28 cellular contexts compared by ENCODE assay signal in the genomic region with DNA sequence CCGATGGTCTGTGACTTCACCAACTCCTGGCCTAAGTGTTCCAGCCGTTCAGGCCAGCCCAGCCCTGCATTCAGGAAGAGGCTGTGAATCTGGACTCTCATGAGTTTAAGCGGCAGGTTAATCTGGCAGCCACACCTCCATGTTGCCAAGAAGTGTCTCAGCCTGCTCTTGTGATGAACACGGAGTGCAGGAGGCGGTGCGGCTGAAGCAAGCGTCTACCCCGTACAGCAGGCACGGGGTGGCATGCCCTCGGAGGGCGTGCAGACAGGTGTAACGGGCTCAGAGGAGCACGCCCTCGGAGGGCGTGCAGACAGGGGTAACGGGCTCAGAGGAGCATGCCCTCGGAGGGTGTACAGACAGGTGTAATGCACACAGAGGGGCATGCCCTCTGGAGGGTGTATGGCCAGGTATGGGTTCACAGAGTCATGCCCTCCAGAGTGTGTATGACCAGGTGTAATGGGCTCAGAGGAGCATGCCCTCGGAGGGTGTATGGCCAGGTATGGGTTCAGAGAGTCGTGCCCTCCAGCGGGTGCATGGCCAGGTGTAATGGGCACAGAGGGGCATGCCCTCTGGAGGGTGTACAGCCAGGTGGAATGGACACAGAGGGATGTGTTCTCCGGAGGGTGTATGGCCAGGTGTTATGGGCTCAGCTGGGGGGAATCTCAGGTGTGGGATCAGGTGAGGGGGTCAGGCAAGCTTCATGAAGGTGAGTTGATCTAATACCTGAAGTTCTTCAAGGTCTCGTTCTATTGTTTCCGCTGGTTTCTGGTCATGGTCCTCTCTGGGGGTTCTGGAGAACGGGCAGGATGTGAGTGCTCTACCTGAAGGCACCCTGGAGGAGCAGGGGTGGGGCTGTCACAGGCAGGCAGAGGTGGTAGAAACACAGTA. TPM values are rescaled to one million over a fixed set of nuclear protein-coding genes. Genes with fewer than 3 reads are reported as not detected.
DNase-seq lines count a peak whose midpoint lies in the region; ATAC-seq and TF ChIP-seq lines count a peak whose summit lies in the region.
"Had no signal": no experiment of that assay in that cellular context is flagged by ENCODE, and none has a peak within 500 bp of the region (broad histone marks: within the 10 kb centered on the region; RNA-seq: fewer than 3 reads in every experiment).

No MANE protein-coding gene starts in this region.

- POLR2A ChIA-PET in activated CD4-positive, alpha-beta memory T cell treated with anti-CD3 and anti-CD28 coated beads for 36 hours (lab: Charles Lee): no interaction called here

- CTCF ChIA-PET in activated CD4-positive, alpha-beta memory T cell treated with anti-CD3 and anti-CD28 coated beads for 36 hours (lab: Charles Lee): no interaction called here

- no peaks in the 10 kb centered on the region for H3K36me3 Mint-ChIP-seq in activated CD4-positive, alpha-beta memory T cell treated with anti-CD3 and anti-CD28 coated beads for 36 hours
- H3K36me3 Mint-ChIP-seq in osteocyte (ENCODE audit: unreplicated experiment): peaks cover 3% of the 10 kb centered on the region
- H3K36me3 Mint-ChIP-seq: brain had no signal

- TF ChIP-seq CTCF in heart left ventricle (IDR thresholded peaks at IDR 0.05) (no peak), osteocyte (IDR thresholded peaks at IDR 0.05) (no peak)

- H3K9me3 ChIP-seq in heart left ventricle: peaks cover 0 to 10% (median 2%) of the 10 kb centered on the region in 12 donors
- H3K9me3 ChIP-seq: transverse colon had no signal

- H3K36me3 ChIP-seq in H7 (replicated peaks; ENCODE audit: control insufficient read depth, insufficient read depth, low read length): no peaks in the 10 kb centered on the region
- no peaks in the 10 kb centered on the region for H3K36me3 ChIP-seq in heart left ventricle
- H3K36me3 ChIP-seq: transverse colon had no signal

- H3K4me1 ChIP-seq in heart left ventricle: peaks cover 0 to 8% (median 0%) of the 10 kb centered on the region in 12 donors

- H3K4me3 ChIP-seq in H7 (ENCODE audit: insufficient read depth, low read depth, low read length) (no peak overlapping the region), heart left ventricle (no peak overlapping the region)
- H3K4me3 ChIP-seq: skin epidermis, transverse colon had no signal

- no peak overlapping the region for H3K27ac Mint-ChIP-seq in activated CD4-positive, alpha-beta memory T cell treated with anti-CD3 and anti-CD28 coated beads for 36 hours
- no peak overlapping the region for H3K27ac Mint-ChIP-seq in osteocyte (ENCODE audit: unreplicated experiment)
- H3K27ac Mint-ChIP-seq: activated CD8-positive, alpha-beta T cell treated with anti-CD3 and anti-CD28 coated beads, Interleukin-2, amount 10 ng/mL, durations not matched to agents 7 days and 5 days; activated naive CD8-positive, alpha-beta T cell treated with anti-CD3 and anti-CD28 coated beads, Interleukin-2, amount 50 U/mL, for 24 hours; activated T-helper 17 cell treated with anti-CD3 and anti-CD28 coated beads, Interleukin-2, amount 50 U/mL, for 72 hours had no signal

- peak; percentile 25 for DNase-seq in H7
- peak; percentile 5 for DNase-seq in activated CD4-positive, alpha-beta memory T cell treated with anti-CD3 and anti-CD28 coated beads for 36 hours
- DNase-seq in heart left ventricle: peak in 3 of 5 donors; percentile 19 to 25 (median 23)
- DNase-seq in posterior vena cava (ENCODE audit: low spot score): peak; percentile 62
- DNase-seq in GM19240 (ENCODE audit: insufficient read length, low spot score): no peak
- no peak for DNase-seq in osteocyte (ENCODE audit: extremely low spot score, unreplicated experiment)
- DNase-seq: activated CD8-positive, alpha-beta T cell treated with anti-CD3 and anti-CD28 coated beads, Interleukin-2, amount 10 ng/mL, durations not matched to agents 7 days and 5 days; activated naive CD8-positive, alpha-beta T cell treated with anti-CD3 and anti-CD28 coated beads, Interleukin-2, amount 50 U/mL, for 24 hours; AML-193; cortex of kidney; DND-41; mammary epithelial cell; NCI-H1092; NCI-H2081 treated with DMSO at 0.1 percent for 48 hours; NK-92 treated with Interleukin-12 subunit alpha and Interleukin-12 subunit beta, amount 100 ng/mL, for 24 hours; stimulated activated naive CD4-positive, alpha-beta T cell treated with Interleukin-2 at 50 U/mL for 16 hours had no signal

- H3K9me3 Mint-ChIP-seq in activated CD4-positive, alpha-beta memory T cell treated with anti-CD3 and anti-CD28 coated beads for 36 hours: no peaks in the 10 kb centered on the region
- peaks cover 5% of the 10 kb centered on the region for H3K9me3 Mint-ChIP-seq in osteocyte (ENCODE audit: unreplicated experiment)
- H3K9me3 Mint-ChIP-seq: activated naive CD8-positive, alpha-beta T cell treated with anti-CD3 and anti-CD28 coated beads, Interleukin-2, amount 50 U/mL, for 24 hours; activated T-helper 17 cell treated with anti-CD3 and anti-CD28 coated beads, Interleukin-2, amount 50 U/mL, for 72 hours had no signal

- peaks cover 11% of the 10 kb centered on the region for H3K27me3 Mint-ChIP-seq in activated CD4-positive, alpha-beta memory T cell treated with anti-CD3 and anti-CD28 coated beads for 36 hours
- H3K27me3 Mint-ChIP-seq in osteocyte (ENCODE audit: unreplicated experiment): peaks cover 16% of the 10 kb centered on the region
- H3K27me3 Mint-ChIP-seq: activated naive CD8-positive, alpha-beta T cell treated with anti-CD3 and anti-CD28 coated beads, Interleukin-2, amount 50 U/mL, for 24 hours; activated T-helper 17 cell treated with anti-CD3 and anti-CD28 coated beads, Interleukin-2, amount 50 U/mL, for 72 hours had no signal

- ATAC-seq in heart left ventricle (no peak), HG03442 (IDR thresholded peaks at IDR 0.05; ENCODE audit: unreplicated experiment) (no peak)
- ATAC-seq: activated CD8-positive, alpha-beta T cell treated with anti-CD3 and anti-CD28 coated beads, Interleukin-2, amount 10 ng/mL, durations not matched to agents 7 days and 5 days; activated naive CD8-positive, alpha-beta T cell treated with anti-CD3 and anti-CD28 coated beads, Interleukin-2, amount 50 U/mL, for 24 hours; activated T-helper 17 cell treated with anti-CD3 and anti-CD28 coated beads, Interleukin-2, amount 50 U/mL, for 72 hours; HCT116; Panc1 had no signal

- intact Hi-C loops in activated CD4-positive, alpha-beta memory T cell treated with anti-CD3 and anti-CD28 coated beads for 36 hours (cut with micrococcal nuclease): no loop called here
- intact Hi-C loops in heart left ventricle (cut with DNase I): no loop called here
- intact Hi-C loops in posterior vena cava (cut with DNase I): no loop called here

- H3K4me3 Mint-ChIP-seq in activated CD4-positive, alpha-beta memory T cell treated with anti-CD3 and anti-CD28 coated beads for 36 hours: no peak overlapping the region
- no peak overlapping the region for H3K4me3 Mint-ChIP-seq in osteocyte (ENCODE audit: unreplicated experiment)
- H3K4me3 Mint-ChIP-seq: activated CD8-positive, alpha-beta T cell treated with anti-CD3 and anti-CD28 coated beads, Interleukin-2, amount 10 ng/mL, durations not matched to agents 7 days and 5 days; activated naive CD8-positive, alpha-beta T cell treated with anti-CD3 and anti-CD28 coated beads, Interleukin-2, amount 50 U/mL, for 24 hours; activated T-helper 17 cell treated with anti-CD3 and anti-CD28 coated beads, Interleukin-2, amount 50 U/mL, for 72 hours; brain had no signal

- no peak for TF ChIP-seq POLR2A in heart left ventricle (IDR thresholded peaks at IDR 0.05)

- no peaks in the 10 kb centered on the region for H3K4me1 Mint-ChIP-seq in activated CD4-positive, alpha-beta memory T cell treated with anti-CD3 and anti-CD28 coated beads for 36 hours (ENCODE audit: low read depth)
- H3K4me1 Mint-ChIP-seq in osteocyte (ENCODE audit: unreplicated experiment): no peaks in the 10 kb centered on the region
- H3K4me1 Mint-ChIP-seq: activated naive CD8-positive, alpha-beta T cell treated with anti-CD3 and anti-CD28 coated beads, Interleukin-2, amount 50 U/mL, for 24 hours; activated T-helper 17 cell treated with anti-CD3 and anti-CD28 coated beads, Interleukin-2, amount 50 U/mL, for 72 hours had no signal

- H3K27ac ChIP-seq in heart left ventricle: no peak overlapping the region
- H3K27ac ChIP-seq: skin epidermis, transverse colon had no signal

- no peaks in the 10 kb centered on the region for H3K27me3 ChIP-seq in H7 (ENCODE audit: control insufficient read depth, insufficient read depth, low read length)
- peaks cover 0 to 4% (median 0%) of the 10 kb centered on the region in 9 donors for H3K27me3 ChIP-seq in heart left ventricle
- H3K27me3 ChIP-seq: transverse colon had no signal

- 87 to 92% (median 89%) methylated on average over 24 of the region's 24 CpGs for WGBS in heart left ventricle, 4 donors

RNA-seq across cellular contexts. Expression of a gene that starts 22.6 kb away (rescaled TPM):
- total RNA-seq in H7 (2014; rRNA removed; shearing (Covaris generic)): 0.38 TPM in 1 of 2 replicates, not detected in the other
- not detected for total RNA-seq in activated CD4-positive, alpha-beta memory T cell treated with anti-CD3 and anti-CD28 coated beads for 36 hours
- total RNA-seq in heart left ventricle (not detected), posterior vena cava (under 1 TPM in 1 of 2 donors, not detected in 1; 0.09 TPM), osteocyte (not detected in 2 replicates)
- not detected for polyA plus RNA-seq in heart left ventricle
- total RNA-seq: activated CD8-positive, alpha-beta T cell treated with anti-CD3 and anti-CD28 coated beads, Interleukin-2, amount 10 ng/mL, durations not matched to agents 7 days and 5 days; activated T-helper 17 cell treated with anti-CD3 and anti-CD28 coated beads, Interleukin-2, amount 50 U/mL, for 72 hours; endothelial cell of umbilical vein; mammary epithelial cell; NCI-H460; SK-MEL-5; transverse colon had no signal
- polyA plus RNA-seq: endothelial cell of umbilical vein, keratinocyte, mammary epithelial cell had no signal

RNA-seq across cellular contexts. Expression of a gene that starts 32.8 kb away (rescaled TPM):
- total RNA-seq in H7 (2014; rRNA removed; shearing (Covaris generic)): not detected in 2 replicates
- total RNA-seq in activated CD4-positive, alpha-beta memory T cell treated with anti-CD3 and anti-CD28 coated beads for 36 hours: not detected
- total RNA-seq in heart left ventricle: under 1 TPM in 1 of 9 donors, not detected in 8; 0.75 TPM
- polyA plus RNA-seq in heart left ventricle: under 1 TPM in 1 of 2 donors, not detected in 1; 0.10 TPM
- total RNA-seq in posterior vena cava: not detected
- total RNA-seq in osteocyte: not detected in 2 replicates
- total RNA-seq: activated CD8-positive, alpha-beta T cell treated with anti-CD3 and anti-CD28 coated beads, Interleukin-2, amount 10 ng/mL, durations not matched to agents 7 days and 5 days; activated T-helper 17 cell treated with anti-CD3 and anti-CD28 coated beads, Interleukin-2, amount 50 U/mL, for 72 hours; endothelial cell of umbilical vein; LHCN-M2; NCI-H460; SK-MEL-5 had no signal
- polyA plus RNA-seq: endothelial cell of umbilical vein had no signal

Comparison
In these comparisons a context has a peak if more than half of its experiments do, and no peak if none do; other contexts are left out.
1. DNase-seq: peak in H7 (single experiment), activated CD4-positive, alpha-beta memory T cell treated with anti-CD3 and anti-CD28 coated beads for 36 hours (single experiment), heart left ventricle (3 of 5) and posterior vena cava (single experiment); none in GM19240 (single experiment) and osteocyte (single experiment).